In genomic region chr1:115052454-115053083, GRCh38 we compare ENCODE assay signal across 9 cellular contexts. TPM values are rescaled to one million over a fixed set of nuclear protein-coding genes. Genes with fewer than 3 reads are reported as not detected.
DNase-seq lines count a peak whose midpoint lies in the region; ATAC-seq and TF ChIP-seq lines count a peak whose summit lies in the region.
"Had no signal": no experiment of that assay in that cellular context is flagged by ENCODE, and none has a peak within 500 bp of the region (broad histone marks: within the 10 kb centered on the region; RNA-seq: fewer than 3 reads in every experiment).

No MANE protein-coding gene starts in this region.

- H3K27ac ChIP-seq in C4-2B (no peak overlapping the region), thoracic aorta (no peak overlapping the region)
- H3K27ac ChIP-seq: skin epidermis had no signal

- CTCF ChIA-PET in activated CD8-positive, alpha-beta T cell treated with anti-CD3 and anti-CD28 coated beads for 36 hours (lab: Charles Lee) = interaction anchor here (0.6 to 3.4 kb wide), 39 partner anchors 9 to 472 kb away, joined by 3 to 38 read pairs (median 5); partner anchors contain the start of gene TSHB

- H3K27ac Mint-ChIP-seq in activated CD8-positive, alpha-beta T cell treated with anti-CD3 and anti-CD28 coated beads for 36 hours = no peak overlapping the region

- peak; percentile 91 for TF ChIP-seq CTCF in C4-2B (conservative IDR thresholded peaks at IDR 0.05)
- peak; percentile 93 for TF ChIP-seq CTCF in activated CD8-positive, alpha-beta T cell treated with anti-CD3 and anti-CD28 coated beads for 36 hours (IDR thresholded peaks at IDR 0.05)
- TF ChIP-seq CTCF in epithelial cell of esophagus (IDR thresholded peaks at IDR 0.05; ENCODE audit: insufficient read depth, low read depth, low read length, missing control alignments) = peak; percentile 96
- TF ChIP-seq CTCF in thoracic aorta (IDR thresholded peaks at IDR 0.05) = peak; percentile 72

- ATAC-seq in GM19023 (IDR thresholded peaks at IDR 0.05; ENCODE audit: unreplicated experiment) (peak; percentile 76), HG03432 (IDR thresholded peaks at IDR 0.05; ENCODE audit: unreplicated experiment) (peak; percentile 83), thoracic aorta (ENCODE audit: insufficient number of reproducible peaks, low FRiP score, low read depth) (no peak)
- peak; percentile 89 for ATAC-seq in activated CD8-positive, alpha-beta T cell treated with anti-CD3 and anti-CD28 coated beads for 36 hours

- no peak overlapping the region for H3K4me3 Mint-ChIP-seq in activated CD8-positive, alpha-beta T cell treated with anti-CD3 and anti-CD28 coated beads for 36 hours

- no peaks in the 10 kb centered on the region for H3K9me3 Mint-ChIP-seq in activated CD8-positive, alpha-beta T cell treated with anti-CD3 and anti-CD28 coated beads for 36 hours

- no peak overlapping the region for H3K4me3 ChIP-seq in epithelial cell of esophagus (ENCODE audit: low read length)
- H3K4me3 ChIP-seq in thoracic aorta = no peak overlapping the region
- H3K4me3 ChIP-seq: skin epidermis had no signal

- H3K9me3 ChIP-seq in thoracic aorta = no peaks in the 10 kb centered on the region

- H3K4me1 ChIP-seq in thoracic aorta (ENCODE audit: control insufficient read depth in 1 of 2, low read depth in 2 of 2) = peaks cover 0 to 18% of the 10 kb centered on the region in 2 donors

- no peaks in the 10 kb centered on the region for H3K27me3 ChIP-seq in thoracic aorta (replicated peaks; ENCODE audit: insufficient read depth)

- H3K36me3 Mint-ChIP-seq in activated CD8-positive, alpha-beta T cell treated with anti-CD3 and anti-CD28 coated beads for 36 hours (ENCODE audit: low read depth) = no peaks in the 10 kb centered on the region

- DNase-seq in NCI-H748 treated with DMSO at 0.1 percent for 48 hours (lab: John Stamatoyannopoulos, UW) (peak; percentile 53), epithelial cell of esophagus (ENCODE audit: low read depth) (peak; percentile 80), mucosa of gallbladder (ENCODE audit: low spot score) (peak; percentile 71), thoracic aorta (ENCODE audit: low spot score) (no peak)
- DNase-seq in activated CD8-positive, alpha-beta T cell treated with anti-CD3 and anti-CD28 coated beads for 36 hours = peak; percentile 81

- H3K4me1 Mint-ChIP-seq in activated CD8-positive, alpha-beta T cell treated with anti-CD3 and anti-CD28 coated beads for 36 hours (ENCODE audit: low read depth) = peaks cover 7% of the 10 kb centered on the region

- H3K27me3 Mint-ChIP-seq in activated CD8-positive, alpha-beta T cell treated with anti-CD3 and anti-CD28 coated beads for 36 hours = no peaks in the 10 kb centered on the region

- intact Hi-C loops in activated CD8-positive, alpha-beta T cell treated with anti-CD3 and anti-CD28 coated beads for 36 hours (cut with micrococcal nuclease) = loop anchor here (2.0 kb wide), 1 partner anchor 74 kb away; no protein-coding TSS in a partner anchor

- POLR2A ChIA-PET in activated CD8-positive, alpha-beta T cell treated with anti-CD3 and anti-CD28 coated beads for 36 hours (lab: Charles Lee) = no interaction called here

- peaks cover 8% of the 10 kb centered on the region for H3K36me3 ChIP-seq in thoracic aorta

RNA-seq across cellular contexts. Expression of gene TSHB, which starts 22.9 kb away (rescaled TPM):
- not detected for total RNA-seq in activated CD8-positive, alpha-beta T cell treated with anti-CD3 and anti-CD28 coated beads for 36 hours
- not detected for total RNA-seq in mucosa of gallbladder
- not detected for total RNA-seq in thoracic aorta

RNA-seq across cellular contexts. Expression of gene TSPAN2, which starts 36.7 kb away (rescaled TPM):
- under 1 TPM; 0.74 to 0.90 TPM for total RNA-seq in activated CD8-positive, alpha-beta T cell treated with anti-CD3 and anti-CD28 coated beads for 36 hours
- total RNA-seq in mucosa of gallbladder (12.1 TPM), thoracic aorta (10 to 100 TPM; 26.2 to 34.3 TPM)
